9 cellular contexts compared by ENCODE assay signal in the genomic region with DNA sequence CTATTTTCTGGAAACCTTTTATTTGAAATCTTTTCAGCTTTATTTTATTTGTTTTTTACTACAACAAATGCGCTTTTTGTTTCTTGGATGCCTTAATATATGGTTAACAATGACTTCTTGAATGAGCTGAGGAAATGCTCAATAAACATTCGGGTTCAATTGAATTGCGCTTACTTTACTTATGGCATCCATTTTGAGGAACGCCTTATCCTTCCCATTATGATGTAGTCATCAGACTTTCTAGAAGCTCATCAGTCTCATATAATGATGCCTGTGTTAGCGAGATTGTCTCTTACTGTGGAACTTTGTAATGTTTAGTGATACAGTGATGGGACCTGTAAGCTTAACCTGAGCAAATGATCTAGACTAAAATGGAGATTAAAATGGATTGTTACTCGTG. TPM values are rescaled to one million over a fixed set of nuclear protein-coding genes. Genes with fewer than 3 reads are reported as not detected.
DNase-seq lines count a peak whose midpoint lies in the region; ATAC-seq and TF ChIP-seq lines count a peak whose summit lies in the region.
"Had no signal": no experiment of that assay in that cellular context is flagged by ENCODE, and none has a peak within 500 bp of the region (broad histone marks: within the 10 kb centered on the region; RNA-seq: fewer than 3 reads in every experiment).

No MANE protein-coding gene starts in this region.

- TF ChIP-seq EP300 in suprapubic skin (IDR thresholded peaks at IDR 0.05) = no peak

- peak overlapping the region; percentile 97 for H3K4me3 Mint-ChIP-seq in activated CD4-positive, alpha-beta T cell treated with anti-CD3 and anti-CD28 coated beads, Interleukin-2, amount 10 ng/mL, durations not matched to agents 7 days and 5 days
- peak overlapping the region; percentile 96 for H3K4me3 Mint-ChIP-seq in activated CD4-positive, alpha-beta memory T cell treated with anti-CD3 and anti-CD28 coated beads for 36 hours

- peaks cover 16% of the 10 kb centered on the region for H3K36me3 Mint-ChIP-seq in activated CD4-positive, alpha-beta T cell treated with anti-CD3 and anti-CD28 coated beads, Interleukin-2, amount 10 ng/mL, durations not matched to agents 7 days and 5 days (ENCODE audit: low read depth)
- H3K36me3 Mint-ChIP-seq in activated CD4-positive, alpha-beta memory T cell treated with anti-CD3 and anti-CD28 coated beads for 36 hours = peaks cover 6% of the 10 kb centered on the region

- no peak for DNase-seq in activated CD4-positive, alpha-beta T cell treated with anti-CD3 and anti-CD28 coated beads, Interleukin-2, amount 10 ng/mL, durations not matched to agents 7 days and 5 days
- no peak for DNase-seq in activated CD4-positive, alpha-beta T cell treated with anti-CD3 and anti-CD28 coated beads, Interleukin-2, amount 50 U/mL, for 1 hour
- DNase-seq in activated CD4-positive, alpha-beta memory T cell treated with anti-CD3 and anti-CD28 coated beads for 36 hours = no peak
- no peak for DNase-seq in suprapubic skin (ENCODE audit: low spot score in 2 of 2)
- DNase-seq in effector CD4-positive, alpha-beta T cell = no peak
- DNase-seq in DMS 273 (lab: John Stamatoyannopoulos, UW; ENCODE audit: unreplicated experiment) = no peak
- DNase-seq: stimulated activated CD4-positive, alpha-beta T cell treated with anti-CD3 and anti-CD28 coated beads, Interleukin-1b, Interleukin-23, amount 100 ng/mL, for 48 hours had no signal

- peak overlapping the region; percentile 97 for H3K4me3 ChIP-seq in iPS-18c (ENCODE audit: insufficient read depth, low read depth, low read length)
- peak overlapping the region; percentile 95 for H3K4me3 ChIP-seq in suprapubic skin

- peaks cover 10% of the 10 kb centered on the region for H3K36me3 ChIP-seq in suprapubic skin

- no peaks in the 10 kb centered on the region for H3K9me3 ChIP-seq in iPS-18c (ENCODE audit: control insufficient read depth, insufficient read depth, low read length)
- no peaks in the 10 kb centered on the region for H3K9me3 ChIP-seq in suprapubic skin

- H3K27me3 Mint-ChIP-seq in activated CD4-positive, alpha-beta T cell treated with anti-CD3 and anti-CD28 coated beads, Interleukin-2, amount 10 ng/mL, durations not matched to agents 7 days and 5 days = no peaks in the 10 kb centered on the region
- H3K27me3 Mint-ChIP-seq in activated CD4-positive, alpha-beta memory T cell treated with anti-CD3 and anti-CD28 coated beads for 36 hours = no peaks in the 10 kb centered on the region

- peaks cover 35% of the 10 kb centered on the region for H3K4me1 ChIP-seq in suprapubic skin

- H3K27ac Mint-ChIP-seq in activated CD4-positive, alpha-beta T cell treated with anti-CD3 and anti-CD28 coated beads, Interleukin-2, amount 10 ng/mL, durations not matched to agents 7 days and 5 days = peak overlapping the region; percentile 99
- peak overlapping the region; percentile 96 for H3K27ac Mint-ChIP-seq in activated CD4-positive, alpha-beta memory T cell treated with anti-CD3 and anti-CD28 coated beads for 36 hours

- 56% methylated on average over 6 of the region's 6 CpGs for WGBS in suprapubic skin

- POLR2A ChIA-PET in activated CD4-positive, alpha-beta T cell treated with anti-CD3 and anti-CD28 coated beads, Interleukin-2, amount 10 ng/mL, durations not matched to agents 7 days and 5 days (lab: Charles Lee) = no interaction called here
- POLR2A ChIA-PET in activated CD4-positive, alpha-beta memory T cell treated with anti-CD3 and anti-CD28 coated beads for 36 hours (lab: Charles Lee) = interaction anchor here (0.7 to 3.4 kb wide), 2 partner anchors 36 to 62 kb away, joined by 3 to 19 read pairs; a partner anchor contains a TSS

- no peaks in the 10 kb centered on the region for H3K27me3 ChIP-seq in suprapubic skin

- CTCF ChIA-PET in activated CD4-positive, alpha-beta T cell treated with anti-CD3 and anti-CD28 coated beads, Interleukin-2, amount 10 ng/mL, durations not matched to agents 7 days and 5 days (lab: Charles Lee) = no interaction called here
- CTCF ChIA-PET in activated CD4-positive, alpha-beta memory T cell treated with anti-CD3 and anti-CD28 coated beads for 36 hours (lab: Charles Lee) = no interaction called here

- peaks cover 47% of the 10 kb centered on the region for H3K4me1 Mint-ChIP-seq in activated CD4-positive, alpha-beta T cell treated with anti-CD3 and anti-CD28 coated beads, Interleukin-2, amount 10 ng/mL, durations not matched to agents 7 days and 5 days
- peaks cover 40% of the 10 kb centered on the region for H3K4me1 Mint-ChIP-seq in activated CD4-positive, alpha-beta memory T cell treated with anti-CD3 and anti-CD28 coated beads for 36 hours (ENCODE audit: low read depth)

- H3K27ac ChIP-seq in suprapubic skin = peak overlapping the region; percentile 88

- no peak for ATAC-seq in HG03108 (IDR thresholded peaks at IDR 0.05; ENCODE audit: unreplicated experiment)

- TF ChIP-seq POLR2A in suprapubic skin (IDR thresholded peaks at IDR 0.05) = no peak

- no peaks in the 10 kb centered on the region for H3K9me3 Mint-ChIP-seq in activated CD4-positive, alpha-beta T cell treated with anti-CD3 and anti-CD28 coated beads, Interleukin-2, amount 10 ng/mL, durations not matched to agents 7 days and 5 days
- no peaks in the 10 kb centered on the region for H3K9me3 Mint-ChIP-seq in activated CD4-positive, alpha-beta memory T cell treated with anti-CD3 and anti-CD28 coated beads for 36 hours

- no peak for TF ChIP-seq CTCF in suprapubic skin (IDR thresholded peaks at IDR 0.05)

- intact Hi-C loops in activated CD4-positive, alpha-beta memory T cell treated with anti-CD3 and anti-CD28 coated beads for 36 hours (cut with micrococcal nuclease) = loop anchor here (1.0 to 10.0 kb wide), 3 partner anchors 301 to 519 kb away; a partner anchor contains a TSS

RNA-seq across cellular contexts. Expression of a gene that starts 0.9 kb away (rescaled TPM):
- total RNA-seq in activated CD4-positive, alpha-beta T cell treated with anti-CD3 and anti-CD28 coated beads, Interleukin-2, amount 10 ng/mL, durations not matched to agents 7 days and 5 days = 1 to 10 TPM; 4.5 to 5.3 TPM
- 1 to 10 TPM; 2.6 to 3.1 TPM for total RNA-seq in activated CD4-positive, alpha-beta memory T cell treated with anti-CD3 and anti-CD28 coated beads for 36 hours
- 1 to 10 TPM; 4.0 to 6.2 (median 4.7) TPM for total RNA-seq in suprapubic skin

RNA-seq across cellular contexts. Expression of a gene that starts 0.9 kb away (rescaled TPM):
- total RNA-seq in activated CD4-positive, alpha-beta T cell treated with anti-CD3 and anti-CD28 coated beads, Interleukin-2, amount 10 ng/mL, durations not matched to agents 7 days and 5 days = 10 to 100 TPM; 24.4 to 24.5 TPM
- total RNA-seq in activated CD4-positive, alpha-beta memory T cell treated with anti-CD3 and anti-CD28 coated beads for 36 hours = 10 to 100 TPM; 22.4 to 23.2 TPM
- 10 to 100 TPM in 3 of 4 donors, 1 to 10 TPM in 1; 7.8 to 18.4 (median 14.4) TPM for total RNA-seq in suprapubic skin

RNA-seq across cellular contexts. Expression of a gene that starts 1.6 kb away (rescaled TPM):
- total RNA-seq in activated CD4-positive, alpha-beta T cell treated with anti-CD3 and anti-CD28 coated beads, Interleukin-2, amount 10 ng/mL, durations not matched to agents 7 days and 5 days = 1 to 10 TPM; 7.9 to 9.6 TPM
- 1 to 10 TPM; 5.3 to 5.6 TPM for total RNA-seq in activated CD4-positive, alpha-beta memory T cell treated with anti-CD3 and anti-CD28 coated beads for 36 hours
- total RNA-seq in suprapubic skin = 10 to 100 TPM in 2 of 4 donors, 1 to 10 TPM in 2; 6.7 to 13.5 (median 9.3) TPM
